ENCODE assay signal across 1 cellular context in genomic region chr13:23547000-23547590, GRCh38.
TF ChIP-seq lines count a peak whose summit lies in the region.

No MANE protein-coding gene starts in this region.

TF ChIP-seq in endothelial cell of umbilical vein, 7 proteins besides CTCF, POLR2A, EP300 and RAD21:
- TF ChIP-seq EZH2 (IDR thresholded peaks at IDR 0.05; ENCODE audit: borderline replicate concordance, low read depth, low read length, severe bottlenecking) (no peak), JUN (IDR thresholded peaks at IDR 0.05; ENCODE audit: borderline replicate concordance, insufficient read depth, insufficient read length, low read depth) (no peak), MAX (IDR thresholded peaks at IDR 0.05; ENCODE audit: insufficient read depth, insufficient read length) (no peak), GATA2 (IDR thresholded peaks at IDR 0.05; ENCODE audit: insufficient read depth, insufficient read length, low read depth, low read length) (no peak), POLR2AphosphoS5 (IDR thresholded peaks at IDR 0.05; ENCODE audit: insufficient read depth, low read depth, low read length) (no peak), FOS (IDR thresholded peaks at IDR 0.05; ENCODE audit: borderline replicate concordance, insufficient read depth, low read length) (no peak), MYC (IDR thresholded peaks at IDR 0.05; ENCODE audit: low read depth, low read length) (no peak)
